In the genomic region with DNA sequence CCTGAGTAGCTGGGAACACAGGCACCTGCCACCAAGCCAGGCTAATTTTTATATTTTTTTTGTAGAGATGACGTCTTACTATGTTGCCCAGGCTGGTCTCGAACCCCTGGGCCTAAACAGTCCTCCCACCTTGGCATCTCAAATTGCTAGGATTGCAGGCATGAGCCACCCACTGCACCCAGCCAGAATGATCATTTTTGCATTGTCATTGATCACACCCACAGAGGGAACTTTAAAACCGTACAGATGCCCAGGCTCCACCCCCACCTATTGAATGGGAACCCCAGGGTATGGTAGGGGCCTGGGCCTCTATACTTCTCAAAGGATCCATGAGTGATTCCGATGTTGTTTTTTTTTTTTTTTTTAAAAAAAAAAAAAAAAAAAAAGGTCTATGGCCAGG, we compare ENCODE assay signal across 24 cellular contexts. TPM values are rescaled to one million over a fixed set of nuclear protein-coding genes. Genes with fewer than 3 reads are reported as not detected.
"Had no signal": no experiment of that assay in that cellular context is flagged by ENCODE, and none has a peak within 500 bp of the region (broad histone marks: within the 10 kb centered on the region; RNA-seq: fewer than 3 reads in every experiment).

No MANE protein-coding gene starts in this region.

- H3K4me3 Mint-ChIP-seq: activated CD4-positive, alpha-beta T cell treated with anti-CD3 and anti-CD28 coated beads, Interleukin-2, amount 10 ng/mL, durations not matched to agents 7 days and 5 days; activated CD8-positive, alpha-beta memory T cell treated with anti-CD3 and anti-CD28 coated beads, Interleukin-2, amount 10 ng/mL, durations not matched to agents 7 days and 5 days; activated CD8-positive, alpha-beta T cell treated with anti-CD3 and anti-CD28 coated beads for 36 hours; activated naive CD8-positive, alpha-beta T cell; activated T-helper 17 cell treated with anti-CD3 and anti-CD28 coated beads, Interleukin-2, amount 50 U/mL, for 72 hours; naive B cell; stimulated activated naive CD8-positive, alpha-beta T cell treated with anti-CD3 and anti-CD28 coated beads, Interleukin-15, Interleukin-2, amounts not matched to agents 100 ng/mL and 50 ng/mL, for 24 hours had no signal

- FAIRE-seq: astrocyte, colon, islet of Langerhans had no signal

- DNase-seq: activated CD4-positive, alpha-beta T cell treated with anti-CD3 and anti-CD28 coated beads, Interleukin-2, amount 10 ng/mL, durations not matched to agents 7 days and 5 days; activated CD8-positive, alpha-beta memory T cell treated with anti-CD3 and anti-CD28 coated beads, Interleukin-2, amount 10 ng/mL, durations not matched to agents 7 days and 5 days; activated CD8-positive, alpha-beta T cell treated with anti-CD3 and anti-CD28 coated beads for 36 hours; central memory CD4-positive, alpha-beta T cell; dorsolateral prefrontal cortex; esophagus squamous epithelium; left cardiac atrium; naive B cell; ovary; psoas muscle; stimulated activated CD4-positive, alpha-beta T cell treated with anti-CD3 and anti-CD28 coated beads, Interleukin-4, amount 100 ng/mL, for 4 hours; tibial artery had no signal

- H3K36me3 Mint-ChIP-seq: activated CD8-positive, alpha-beta memory T cell treated with anti-CD3 and anti-CD28 coated beads, Interleukin-2, amount 10 ng/mL, durations not matched to agents 7 days and 5 days; activated naive CD8-positive, alpha-beta T cell; naive B cell had no signal

- H3K27ac Mint-ChIP-seq: activated CD4-positive, alpha-beta T cell treated with anti-CD3 and anti-CD28 coated beads, Interleukin-2, amount 10 ng/mL, durations not matched to agents 7 days and 5 days; activated CD8-positive, alpha-beta memory T cell treated with anti-CD3 and anti-CD28 coated beads, Interleukin-2, amount 10 ng/mL, durations not matched to agents 7 days and 5 days; activated CD8-positive, alpha-beta T cell treated with anti-CD3 and anti-CD28 coated beads for 36 hours; activated naive CD8-positive, alpha-beta T cell; naive B cell; stimulated activated naive CD8-positive, alpha-beta T cell treated with anti-CD3 and anti-CD28 coated beads, Interleukin-15, Interleukin-2, amounts not matched to agents 100 ng/mL and 50 ng/mL, for 24 hours had no signal

- H3K4me1 Mint-ChIP-seq: activated CD4-positive, alpha-beta T cell treated with anti-CD3 and anti-CD28 coated beads, Interleukin-2, amount 10 ng/mL, durations not matched to agents 7 days and 5 days; activated CD8-positive, alpha-beta memory T cell treated with anti-CD3 and anti-CD28 coated beads, Interleukin-2, amount 10 ng/mL, durations not matched to agents 7 days and 5 days; activated T-helper 17 cell treated with anti-CD3 and anti-CD28 coated beads, Interleukin-2, amount 50 U/mL, for 72 hours had no signal

- H3K9me3 Mint-ChIP-seq: activated CD4-positive, alpha-beta T cell treated with anti-CD3 and anti-CD28 coated beads, Interleukin-2, amount 10 ng/mL, durations not matched to agents 7 days and 5 days; activated CD8-positive, alpha-beta T cell treated with anti-CD3 and anti-CD28 coated beads for 36 hours; activated T-helper 17 cell treated with anti-CD3 and anti-CD28 coated beads, Interleukin-2, amount 50 U/mL, for 72 hours; naive B cell; stimulated activated naive CD8-positive, alpha-beta T cell treated with anti-CD3 and anti-CD28 coated beads, Interleukin-15, Interleukin-2, amounts not matched to agents 100 ng/mL and 50 ng/mL, for 24 hours had no signal

- ATAC-seq: activated CD4-positive, CD25-positive, alpha-beta regulatory T cell treated with anti-CD3 and anti-CD28 coated beads, Interleukin-2, amount 50 U/mL, for 24 hours; activated CD8-positive, alpha-beta memory T cell treated with anti-CD3 and anti-CD28 coated beads, Interleukin-2, amount 10 ng/mL, durations not matched to agents 7 days and 5 days; activated CD8-positive, alpha-beta T cell treated with anti-CD3 and anti-CD28 coated beads for 36 hours; activated T-helper 17 cell treated with anti-CD3 and anti-CD28 coated beads, Interleukin-2, amount 50 U/mL, for 72 hours; gastroesophageal sphincter; left cardiac atrium; psoas muscle had no signal

- H3K9me3 ChIP-seq: esophagus squamous epithelium, gastroesophageal sphincter, ovary, psoas muscle, right atrium auricular region, tibial artery had no signal

- H3K4me1 ChIP-seq: right atrium auricular region had no signal

- H3K27me3 Mint-ChIP-seq: activated CD4-positive, alpha-beta T cell treated with anti-CD3 and anti-CD28 coated beads, Interleukin-2, amount 10 ng/mL, durations not matched to agents 7 days and 5 days; activated CD8-positive, alpha-beta memory T cell treated with anti-CD3 and anti-CD28 coated beads, Interleukin-2, amount 10 ng/mL, durations not matched to agents 7 days and 5 days; activated CD8-positive, alpha-beta T cell treated with anti-CD3 and anti-CD28 coated beads for 36 hours; activated naive CD8-positive, alpha-beta T cell; activated T-helper 17 cell treated with anti-CD3 and anti-CD28 coated beads, Interleukin-2, amount 50 U/mL, for 72 hours; stimulated activated naive CD8-positive, alpha-beta T cell treated with anti-CD3 and anti-CD28 coated beads, Interleukin-15, Interleukin-2, amounts not matched to agents 100 ng/mL and 50 ng/mL, for 24 hours had no signal

- H3K4me3 ChIP-seq: dorsolateral prefrontal cortex, esophagus squamous epithelium, gastroesophageal sphincter, lung, ovary, psoas muscle, right atrium auricular region, tibial artery had no signal

- H3K27me3 ChIP-seq: dorsolateral prefrontal cortex, esophagus squamous epithelium, gastroesophageal sphincter, ovary, right atrium auricular region, tibial artery had no signal

- H3K27ac ChIP-seq: ovary, psoas muscle, right atrium auricular region, tibial artery had no signal

- H3K36me3 ChIP-seq: ovary had no signal

RNA-seq across cellular contexts. Expression of a gene that starts 36.7 kb away (rescaled TPM):
- total RNA-seq: activated CD8-positive, alpha-beta memory T cell treated with anti-CD3 and anti-CD28 coated beads, Interleukin-2, amount 10 ng/mL, durations not matched to agents 7 days and 5 days had no signal

RNA-seq across cellular contexts. Expression of a gene that starts 51.0 kb away (rescaled TPM):
- total RNA-seq: activated CD4-positive, alpha-beta T cell treated with anti-CD3 and anti-CD28 coated beads, Interleukin-2, amount 10 ng/mL, durations not matched to agents 7 days and 5 days; activated CD8-positive, alpha-beta memory T cell treated with anti-CD3 and anti-CD28 coated beads, Interleukin-2, amount 10 ng/mL, durations not matched to agents 7 days and 5 days; activated CD8-positive, alpha-beta T cell treated with anti-CD3 and anti-CD28 coated beads for 36 hours; activated T-helper 17 cell treated with anti-CD3 and anti-CD28 coated beads, Interleukin-2, amount 50 U/mL, for 72 hours; astrocyte; gastroesophageal sphincter; left cardiac atrium; mucosa of gallbladder; psoas muscle; T-helper 2 cell treated with Interferon-gamma antibody and Interleukin-4, amounts not matched to agents 100 ng/mL and 5 ng/mL, for 36 hours had no signal
- polyA plus RNA-seq: psoas muscle had no signal
